8 cellular contexts compared by ENCODE assay signal in genomic region chr6:26285143-26286134, GRCh38.
DNase-seq lines count a peak whose midpoint lies in the region; ATAC-seq, FAIRE-seq and TF ChIP-seq lines count a peak whose summit lies in the region.

No MANE protein-coding gene starts in this region.

- peaks cover 0 to 5% (median 0%) of the 10 kb centered on the region in 3 donors for H3K4me1 ChIP-seq in pancreas
- peaks cover 0 to 19% (median 9%) of the 10 kb centered on the region in 4 donors for H3K4me1 ChIP-seq in tibial artery

- H3K9me3 ChIP-seq in SU-DHL-6 (ENCODE audit: insufficient read depth, low read length) (peaks cover 18% of the 10 kb centered on the region; the same call in 1 of the 2 replicates), pancreas (no peaks in the 10 kb centered on the region), tibial artery (no peaks in the 10 kb centered on the region)

- peak overlapping the region; percentile 90 for H3K4me2 ChIP-seq in SU-DHL-6 (ENCODE audit: low read depth, low read length, poor library complexity, severe bottlenecking)

- peaks cover 49% of the 10 kb centered on the region for H3F3A ChIP-seq in SU-DHL-6 (ENCODE audit: insufficient read depth)

- peak overlapping the region; percentile 49 for H2AFZ ChIP-seq in SU-DHL-6 (ENCODE audit: low read depth, low read length, severe bottlenecking)

- no peaks in the 10 kb centered on the region for H3K27me3 ChIP-seq in SU-DHL-6 (ENCODE audit: low read length)
- H3K27me3 ChIP-seq in pancreas: no peaks in the 10 kb centered on the region
- H3K27me3 ChIP-seq in tibial artery: no peaks in the 10 kb centered on the region

- peaks cover 4% of the 10 kb centered on the region for H3K9me3 Mint-ChIP-seq in activated naive CD8-positive, alpha-beta T cell treated with anti-CD3 and anti-CD28 coated beads, Interleukin-2, amount 50 U/mL, for 24 hours

- H3K4me3 Mint-ChIP-seq in activated naive CD8-positive, alpha-beta T cell treated with anti-CD3 and anti-CD28 coated beads, Interleukin-2, amount 50 U/mL, for 24 hours: peak overlapping the region; percentile 94

- peak; percentile 80 for ATAC-seq in HG02759 (IDR thresholded peaks at IDR 0.05; ENCODE audit: unreplicated experiment)
- ATAC-seq in activated naive CD8-positive, alpha-beta T cell treated with anti-CD3 and anti-CD28 coated beads, Interleukin-2, amount 50 U/mL, for 24 hours: peak; percentile 87
- peak; percentile 97 for ATAC-seq in Right ventricle myocardium superior (ENCODE audit: poor library complexity)
- ATAC-seq in pancreas: peak; percentile 90 to 96 (median 92)

- TF ChIP-seq CTCF in GM12864 (IDR thresholded peaks at IDR 0.05; ENCODE audit: low read depth, low read length, missing control alignments) (no peak), SU-DHL-6 (IDR thresholded peaks at IDR 0.05; ENCODE audit: insufficient read depth, low read length, poor library complexity, severe bottlenecking) (no peak), pancreas (IDR thresholded peaks at IDR 0.05) (no peak), tibial artery (IDR thresholded peaks at IDR 0.05) (no peak)

- peaks cover 36% of the 10 kb centered on the region for H3K4me1 Mint-ChIP-seq in activated naive CD8-positive, alpha-beta T cell treated with anti-CD3 and anti-CD28 coated beads, Interleukin-2, amount 50 U/mL, for 24 hours

- H3K4me3 ChIP-seq in GM12864 (ENCODE audit: low read depth, low read length) (peak overlapping the region; percentile 70), SU-DHL-6 (ENCODE audit: insufficient read depth, low read length, poor library complexity, severe bottlenecking) (peak overlapping the region; percentile 58), pancreas (peak overlapping the region; percentile 29 to 65 (median 56)), tibial artery (peak overlapping the region; percentile 72 to 76)

- H3K36me3 ChIP-seq in SU-DHL-6 (ENCODE audit: low read length) (peaks cover 18% of the 10 kb centered on the region), pancreas (no peaks in the 10 kb centered on the region), tibial artery (peaks cover 0 to 7% (median 0%) of the 10 kb centered on the region in 3 donors)

- H3K27ac Mint-ChIP-seq in activated naive CD8-positive, alpha-beta T cell treated with anti-CD3 and anti-CD28 coated beads, Interleukin-2, amount 50 U/mL, for 24 hours: peak overlapping the region; percentile 99

- intact Hi-C loops in Right ventricle myocardium superior (cut with DNase I) (no loop called here), pancreas (cut with DNase I) (no loop called here), tibial artery (cut with DNase I; ENCODE audit: low total_unique reads) (no loop called here)

- no peaks in the 10 kb centered on the region for H3K79me2 ChIP-seq in SU-DHL-6 (ENCODE audit: insufficient read depth, low read length)

- WGBS in pancreas, 2 donors: 0 to 1% methylated on average over 53 of the region's 53 CpGs

- peaks cover 7% of the 10 kb centered on the region for H3K36me3 Mint-ChIP-seq in activated naive CD8-positive, alpha-beta T cell treated with anti-CD3 and anti-CD28 coated beads, Interleukin-2, amount 50 U/mL, for 24 hours (ENCODE audit: low read depth)

- H3K27me3 Mint-ChIP-seq in activated naive CD8-positive, alpha-beta T cell treated with anti-CD3 and anti-CD28 coated beads, Interleukin-2, amount 50 U/mL, for 24 hours: peaks cover 5% of the 10 kb centered on the region

- H3K27ac ChIP-seq in SU-DHL-6 (ENCODE audit: low read depth, low read length) (peak overlapping the region; percentile 93), pancreas (peak overlapping the region; percentile 71 to 91 (median 80)), tibial artery (peak overlapping the region; percentile 88 to 95)

- H3K9me2 ChIP-seq in SU-DHL-6 (replicated peaks; ENCODE audit: insufficient read depth, low read length): no peaks in the 10 kb centered on the region

- H3K9ac ChIP-seq in SU-DHL-6 (ENCODE audit: low read length): peak overlapping the region; percentile 75

- peak; percentile 89 for FAIRE-seq in pancreas (lab: Jason Lieb, UNC)

- no peaks in the 10 kb centered on the region for H4K20me1 ChIP-seq in SU-DHL-6 (ENCODE audit: low read depth, low read length)

- DNase-seq in GM12864 (ENCODE audit: low read depth) (peak; percentile 100), NCI-H1417 (lab: John Stamatoyannopoulos, UW) (peak; percentile 96 to 100 (median 99)), Right ventricle myocardium superior (peak; percentile 98), pancreas (peak; percentile 89 to 98 (median 94)), tibial artery (peak; percentile 97 to 98)
- peak; percentile 96 for DNase-seq in activated naive CD8-positive, alpha-beta T cell treated with anti-CD3 and anti-CD28 coated beads, Interleukin-2, amount 50 U/mL, for 24 hours

Comparison
In these comparisons a context has a peak if more than half of its experiments do, and no peak if none do; other contexts are left out.
1. Peak in every context shown above with its lines: DNase-seq, ATAC-seq, H3K4me3 ChIP-seq and H3K27ac ChIP-seq.